18 cellular contexts compared by ENCODE assay signal in the genomic region with DNA sequence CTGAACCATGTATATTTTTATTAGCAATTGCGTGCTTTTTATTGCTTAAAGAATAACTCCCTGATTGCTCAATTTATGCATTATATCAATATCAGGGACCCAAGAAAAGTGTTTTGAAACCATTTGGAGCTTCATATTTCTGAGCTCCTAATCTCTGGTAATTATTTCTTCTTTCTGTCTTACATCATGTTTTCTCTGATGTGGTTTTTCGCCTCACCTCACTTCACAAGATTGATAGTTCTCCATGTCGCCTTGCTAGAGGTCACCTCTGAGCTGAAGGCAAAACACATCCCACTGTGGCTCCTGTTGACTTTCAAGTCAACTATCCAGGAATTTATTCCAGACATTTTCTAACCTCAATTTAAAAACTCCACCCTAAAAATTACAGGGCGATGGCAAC.
A peak's percentile ranks its signal among the peaks of the same experiment; 100 is the strongest.
DNase-seq lines count a peak whose midpoint lies in the region; ATAC-seq, FAIRE-seq and TF ChIP-seq lines count a peak whose summit lies in the region.
"Had no signal": no experiment of that assay in that cellular context is flagged by ENCODE, and none has a peak within 500 bp of the region (broad histone marks: within the 10 kb centered on the region; RNA-seq: fewer than 3 reads in every experiment).

No MANE protein-coding gene starts in this region.

- H3K27me3 Mint-ChIP-seq in progenitor cell of endocrine pancreas (no peaks in the 10 kb centered on the region), chondrocyte (ENCODE audit: low read depth) (peaks cover 2% of the 10 kb centered on the region)

- FAIRE-seq in RCC 7860 (lab: Jason Lieb, UNC) (peak; percentile 39), GM12878 (lab: Jason Lieb, UNC) (no peak)
- FAIRE-seq: A204.1 had no signal

- DNase-seq in HEK293T (ENCODE audit: extremely low spot score) = no peak
- no peak for DNase-seq in RCC 7860 (ENCODE audit: low spot score)
- DNase-seq in GM12878 (ENCODE audit: low read depth, low spot score) = no peak
- DNase-seq in progenitor cell of endocrine pancreas (ENCODE audit: low spot score, unreplicated experiment) = no peak
- no peak for DNase-seq in prostate gland (ENCODE audit: low spot score)
- no peak for DNase-seq in chondrocyte (ENCODE audit: low spot score)
- DNase-seq: BE2C; CD8-positive, alpha-beta T cell; COR-L47; DMS53; GF-D8; GOT3; H9; IMR-90; KBM-7 had no signal

- no peaks in the 10 kb centered on the region for H3K9me3 ChIP-seq in GM12878 (replicated peaks; ENCODE audit: control insufficient read depth, insufficient read depth, low read length)
- H3K9me3 ChIP-seq in prostate gland = no peaks in the 10 kb centered on the region
- H3K9me3 ChIP-seq: BE2C had no signal

- H3K4me3 Mint-ChIP-seq in progenitor cell of endocrine pancreas (ENCODE audit: low read depth) (no peak overlapping the region), chondrocyte (ENCODE audit: unreplicated experiment) (no peak overlapping the region)
- H3K4me3 Mint-ChIP-seq: CD8-positive, alpha-beta T cell; H9 had no signal

- no peak for TF ChIP-seq EP300 in GM12878 (IDR thresholded peaks at IDR 0.05; ENCODE audit: borderline replicate concordance in 1 of 2, control insufficient read depth in 1 of 2, low read depth in 2 of 2, low read length in 2 of 2)

- RAD21 ChIA-PET in GM12878 (lab: Charles Lee; ENCODE audit: unreplicated experiment) = no interaction called here

- no peak overlapping the region for H3K4me2 ChIP-seq in GM12878 (ENCODE audit: control insufficient read depth, insufficient read depth)

- WGBS in GM12878 (ENCODE audit: insufficient coverage, insufficient replicate concordance, low lambda C conversion rate, missing lambda C conversion rate) = 45% methylated on average over 4 of the region's 4 CpGs
- 66% methylated on average over 4 of the region's 4 CpGs for WGBS in prostate gland

- CTCF ChIA-PET in HEK293T (lab: Yijun Ruan, JAX) (no interaction called here), GM12878 (lab: Yijun Ruan, JAX) (interaction anchor here (0.7 kb wide), 1 partner anchor 192 kb away, joined by 3 read pairs; no protein-coding TSS in a partner anchor)

- SMC1A ChIA-PET in GM12878 (lab: Charles Lee; ENCODE audit: uncharacterized antibody, unreplicated experiment) = no interaction called here

- no peaks in the 10 kb centered on the region for H4K20me1 ChIP-seq in GM12878 (ENCODE audit: control insufficient read depth, insufficient read depth)

- H3K27ac Mint-ChIP-seq in progenitor cell of endocrine pancreas (peak overlapping the region; percentile 68), chondrocyte (ENCODE audit: unreplicated experiment) (no peak overlapping the region)
- H3K27ac Mint-ChIP-seq: CD8-positive, alpha-beta T cell had no signal

- no peak overlapping the region for H2AFZ ChIP-seq in GM12878 (ENCODE audit: control insufficient read depth, low read depth, low read length)

- in situ Hi-C loops in GM12878 (cut with MboI) = no loop called here

- no peak overlapping the region for H3K9ac ChIP-seq in GM12878 (ENCODE audit: control insufficient read depth, insufficient read depth, low read length)

- TF ChIP-seq CTCF in GM12878 (IDR thresholded peaks at IDR 0.05 in 2 of 3, conservative IDR thresholded peaks at IDR 0.05 in 1 of 3; ENCODE audit: control insufficient read depth in 2 of 3, extremely low read depth in 1 of 3, insufficient read depth in 1 of 3, low read depth in 3 of 3, low read length in 3 of 3) (no peak), progenitor cell of endocrine pancreas (IDR thresholded peaks at IDR 0.05; ENCODE audit: unreplicated experiment) (no peak), prostate gland (IDR thresholded peaks at IDR 0.05) (no peak), chondrocyte (IDR thresholded peaks at IDR 0.05) (no peak)

- H3K27me3 ChIP-seq in GM12878 (replicated peaks in 1 of 2; ENCODE audit: control insufficient read depth in 2 of 2, insufficient read depth in 2 of 2, low read length in 1 of 2) = no peaks in the 10 kb centered on the region
- no peaks in the 10 kb centered on the region for H3K27me3 ChIP-seq in prostate gland (replicated peaks; ENCODE audit: insufficient read depth)
- H3K27me3 ChIP-seq: BE2C had no signal

- H3K4me3 ChIP-seq in GM12878 (no peak overlapping the region), prostate gland (no peak overlapping the region)

- H3K4me1 Mint-ChIP-seq in progenitor cell of endocrine pancreas (ENCODE audit: low read depth) (peaks cover 19% of the 10 kb centered on the region), chondrocyte (ENCODE audit: low read depth) (no peaks in the 10 kb centered on the region)

- H3K27ac ChIP-seq in GM12878 (ENCODE audit: control insufficient read depth, insufficient read depth) (no peak overlapping the region), prostate gland (no peak overlapping the region)
- H3K27ac ChIP-seq: C4-2B had no signal

- H3K36me3 ChIP-seq in GM12878 (ENCODE audit: control insufficient read depth in 2 of 2, insufficient read depth in 2 of 2, low read length in 1 of 2) = no peaks in the 10 kb centered on the region
- no peaks in the 10 kb centered on the region for H3K36me3 ChIP-seq in prostate gland
- H3K36me3 ChIP-seq: BE2C had no signal

- intact Hi-C loops in GM12878 (cut with micrococcal nuclease; ENCODE audit: unreplicated experiment) = no loop called here
- intact Hi-C loops in prostate gland (cut with DNase I) = no loop called here

- no TSS peak for BruUV-seq in GM12878 (replicated peaks; lab: Mats Ljungman, UMichigan)

- no peaks in the 10 kb centered on the region for H3K79me2 ChIP-seq in GM12878 (ENCODE audit: control insufficient read depth, insufficient read depth, low read length)

- ATAC-seq in GM12878 (peak; percentile 41; the same call in 1 of the 3 replicates), HG02588 (IDR thresholded peaks at IDR 0.05; ENCODE audit: unreplicated experiment) (no peak)
- ATAC-seq: CD8-positive, alpha-beta T cell had no signal

- peaks cover 5% of the 10 kb centered on the region for H3K36me3 Mint-ChIP-seq in progenitor cell of endocrine pancreas (ENCODE audit: insufficient read depth)
- peaks cover 1% of the 10 kb centered on the region for H3K36me3 Mint-ChIP-seq in chondrocyte (ENCODE audit: low read depth)
- H3K36me3 Mint-ChIP-seq: CD8-positive, alpha-beta T cell had no signal

- no peak for TF ChIP-seq RAD21 in GM12878 (IDR thresholded peaks at IDR 0.05; ENCODE audit: insufficient read depth, low read depth, low read length)

- POLR2A ChIA-PET in HEK293T (lab: Yijun Ruan, JAX) = no interaction called here
- POLR2A ChIA-PET in GM12878 (lab: Charles Lee) = no interaction called here

- peaks cover 14% of the 10 kb centered on the region for H3K9me3 Mint-ChIP-seq in progenitor cell of endocrine pancreas (ENCODE audit: low read depth)
- H3K9me3 Mint-ChIP-seq in chondrocyte (ENCODE audit: low read depth) = peaks cover 14% of the 10 kb centered on the region

- H3K4me1 ChIP-seq in GM12878 (ENCODE audit: control insufficient read depth, insufficient read depth, low read length) (no peaks in the 10 kb centered on the region), prostate gland (replicated peaks) (no peaks in the 10 kb centered on the region)
- H3K4me1 ChIP-seq: BE2C had no signal

- TF ChIP-seq POLR2A in GM12878 (IDR thresholded peaks at IDR 0.05; ENCODE audit: low read depth, low read length) = no peak
- TF ChIP-seq POLR2A in prostate gland (IDR thresholded peaks at IDR 0.05) = no peak

TF ChIP-seq in HEK293T, 16 proteins besides CTCF, POLR2A, EP300 and RAD21:
- peak; percentile 61 for TF ChIP-seq PKNOX1 (IDR thresholded peaks at IDR 0.05)
- TF ChIP-seq CTBP1 (IDR thresholded peaks at IDR 0.05; ENCODE audit: borderline replicate concordance) = no peak

TF ChIP-seq in GM12878, 131 proteins besides CTCF, POLR2A, EP300 and RAD21:
- TF ChIP-seq RUNX3 (IDR thresholded peaks at IDR 0.05; ENCODE audit: low read length) (peak; percentile 49), TCF7 (IDR thresholded peaks at IDR 0.05; ENCODE audit: borderline replicate concordance) (peak; percentile 76), NFYA (IDR thresholded peaks at IDR 0.05; ENCODE audit: borderline replicate concordance, low read depth, low read length) (no peak), SMAD1 (IDR thresholded peaks at IDR 0.05; ENCODE audit: low read depth, partially characterized antibody) (no peak), MYC (IDR thresholded peaks at IDR 0.05; ENCODE audit: insufficient read depth, insufficient read length, insufficient replicate concordance, low read length, severe bottlenecking) (no peak), ELK1 (IDR thresholded peaks at IDR 0.05; ENCODE audit: low read depth, low read length) (no peak)
- TF ChIP-seq, protein P1, sequence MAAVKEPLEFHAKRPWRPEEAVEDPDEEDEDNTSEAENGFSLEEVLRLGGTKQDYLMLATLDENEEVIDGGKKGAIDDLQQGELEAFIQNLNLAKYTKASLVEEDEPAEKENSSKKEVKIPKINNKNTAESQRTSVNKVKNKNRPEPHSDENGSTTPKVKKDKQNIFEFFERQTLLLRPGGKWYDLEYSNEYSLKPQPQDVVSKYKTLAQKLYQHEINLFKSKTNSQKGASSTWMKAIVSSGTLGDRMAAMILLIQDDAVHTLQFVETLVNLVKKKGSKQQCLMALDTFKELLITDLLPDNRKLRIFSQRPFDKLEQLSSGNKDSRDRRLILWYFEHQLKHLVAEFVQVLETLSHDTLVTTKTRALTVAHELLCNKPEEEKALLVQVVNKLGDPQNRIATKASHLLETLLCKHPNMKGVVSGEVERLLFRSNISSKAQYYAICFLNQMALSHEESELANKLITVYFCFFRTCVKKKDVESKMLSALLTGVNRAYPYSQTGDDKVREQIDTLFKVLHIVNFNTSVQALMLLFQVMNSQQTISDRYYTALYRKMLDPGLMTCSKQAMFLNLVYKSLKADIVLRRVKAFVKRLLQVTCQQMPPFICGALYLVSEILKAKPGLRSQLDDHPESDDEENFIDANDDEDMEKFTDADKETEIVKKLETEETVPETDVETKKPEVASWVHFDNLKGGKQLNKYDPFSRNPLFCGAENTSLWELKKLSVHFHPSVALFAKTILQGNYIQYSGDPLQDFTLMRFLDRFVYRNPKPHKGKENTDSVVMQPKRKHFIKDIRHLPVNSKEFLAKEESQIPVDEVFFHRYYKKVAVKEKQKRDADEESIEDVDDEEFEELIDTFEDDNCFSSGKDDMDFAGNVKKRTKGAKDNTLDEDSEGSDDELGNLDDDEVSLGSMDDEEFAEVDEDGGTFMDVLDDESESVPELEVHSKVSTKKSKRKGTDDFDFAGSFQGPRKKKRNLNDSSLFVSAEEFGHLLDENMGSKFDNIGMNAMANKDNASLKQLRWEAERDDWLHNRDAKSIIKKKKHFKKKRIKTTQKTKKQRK (IDR thresholded peaks at IDR 0.05; ENCODE audit: low read depth, low read length) = no peak
TF ChIP-seq in GM12878: peak in this region for 2.
